In the genomic region with DNA sequence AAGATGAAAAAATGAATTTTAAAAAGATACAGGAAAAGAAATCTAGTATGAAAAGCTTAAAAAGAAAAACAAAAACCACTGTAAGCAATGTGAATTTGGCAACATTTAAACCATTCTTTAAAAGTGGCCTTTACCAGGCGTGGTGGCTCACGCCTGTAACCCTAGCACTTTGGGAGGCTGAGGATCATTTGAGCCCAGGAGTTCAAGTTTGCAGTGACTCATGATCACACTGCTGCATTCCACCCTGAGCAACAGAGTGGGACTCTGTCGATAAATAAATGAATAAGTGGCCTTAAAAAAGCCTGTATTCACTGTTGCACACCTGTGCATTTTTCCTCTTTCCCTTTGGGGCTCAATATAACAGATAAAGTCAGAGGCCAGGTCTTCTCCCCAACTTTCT, we compare ENCODE assay signal across 24 cellular contexts.
DNase-seq lines count a peak whose midpoint lies in the region; ATAC-seq, FAIRE-seq and TF ChIP-seq lines count a peak whose summit lies in the region.
"Had no signal": no experiment of that assay in that cellular context is flagged by ENCODE, and none has a peak within 500 bp of the region (broad histone marks: within the 10 kb centered on the region; RNA-seq: fewer than 3 reads in every experiment).

No MANE protein-coding gene starts in this region.

- no peak overlapping the region for H3K4me3 ChIP-seq in OCI-LY1 (ENCODE audit: low read depth, low read length, poor library complexity, severe bottlenecking)
- no peak overlapping the region for H3K4me3 ChIP-seq in small intestine (ENCODE audit: low read depth in 1 of 2, low read length in 2 of 2)
- H3K4me3 ChIP-seq: spleen, suprapubic skin had no signal

- no peak for DNase-seq in CD4-positive, alpha-beta T cell
- DNase-seq in renal cortical epithelial cell (ENCODE audit: low read depth) (peak; percentile 31), ACHN (no peak), NCI-H2107 treated with DMSO at 0.1 percent for 48 hours (lab: John Stamatoyannopoulos, UW; ENCODE audit: unreplicated experiment) (no peak), small intestine (no peak)
- DNase-seq: anterior cingulate cortex, C1 segment of cervical spinal cord, DND-41, NCI-H1417 treated with DMSO at 0.1 percent for 48 hours, NCI-H2081, NCI-H226, NCI-H774, occipital lobe, retina, SK-N-SH, spleen had no signal

- H3K4me1 ChIP-seq in OCI-LY1 (ENCODE audit: insufficient read depth, low read length, severe bottlenecking) (peaks cover 46% of the 10 kb centered on the region), small intestine (ENCODE audit: control insufficient read depth in 2 of 2, insufficient read depth in 1 of 2, low read depth in 1 of 2, low read length in 1 of 2) (peaks cover 9 to 13% of the 10 kb centered on the region in 2 donors)

- no peaks in the 10 kb centered on the region for H3K27me3 Mint-ChIP-seq in CD4-positive, alpha-beta T cell
- H3K27me3 Mint-ChIP-seq: activated CD4-positive, alpha-beta T cell treated with anti-CD3 and anti-CD28 coated beads for 36 hours had no signal

- in situ Hi-C loops in ACHN (cut with HindIII; ENCODE audit: low pct_ligation_motif_present, low pct_unique_long_range_greater_than_20kb, low sequenced_read_pairs), result no loop called here

- 90 to 95% (median 95%) methylated on average over 3 of the region's 3 CpGs for WGBS in small intestine, 3 donors

- no peak for ATAC-seq in CD4-positive, alpha-beta T cell (ENCODE audit: poor library complexity)
- ATAC-seq in HG03521 (IDR thresholded peaks at IDR 0.05; ENCODE audit: unreplicated experiment), result no peak

- intact Hi-C loops in CD4-positive, alpha-beta T cell (cut with DNase I, micrococcal nuclease), result no loop called here

- H3K27ac Mint-ChIP-seq in CD4-positive, alpha-beta T cell, result peak overlapping the region; percentile 35
- H3K27ac Mint-ChIP-seq: activated CD4-positive, alpha-beta T cell treated with anti-CD3 and anti-CD28 coated beads for 36 hours had no signal

- FAIRE-seq in small intestine (lab: Jason Lieb, UNC), result no peak
- FAIRE-seq: endometrium had no signal

- H2AFZ ChIP-seq in OCI-LY1 (ENCODE audit: low read length), result no peak overlapping the region

- H3K36me3 ChIP-seq in OCI-LY1 (ENCODE audit: insufficient read depth, low read length), result no peaks in the 10 kb centered on the region
- no peaks in the 10 kb centered on the region for H3K36me3 ChIP-seq in small intestine (ENCODE audit: control insufficient read depth in 2 of 2, insufficient read depth in 2 of 2, low read length in 2 of 2)
- H3K36me3 ChIP-seq: spleen, suprapubic skin had no signal

- H3K4me1 Mint-ChIP-seq in CD4-positive, alpha-beta T cell (ENCODE audit: low read depth), result peaks cover 41% of the 10 kb centered on the region

- peaks cover 7% of the 10 kb centered on the region for H3K36me3 Mint-ChIP-seq in CD4-positive, alpha-beta T cell (ENCODE audit: low read depth)

- peaks cover 67% of the 10 kb centered on the region for H3K79me2 ChIP-seq in OCI-LY1 (ENCODE audit: insufficient read depth, low read length)

- H3K9me2 ChIP-seq in OCI-LY1 (ENCODE audit: low read depth, low read length), result no peaks in the 10 kb centered on the region
- H3K9me2 ChIP-seq: SK-N-SH had no signal

- peak overlapping the region; percentile 7 for H3K4me3 Mint-ChIP-seq in CD4-positive, alpha-beta T cell
- H3K4me3 Mint-ChIP-seq: activated CD4-positive, alpha-beta T cell treated with anti-CD3 and anti-CD28 coated beads for 36 hours; activated T-cell treated with anti-CD3 and anti-CD28 coated beads, Interleukin-2, amount 50 U/mL, for 4 hours had no signal

- H3K27me3 ChIP-seq in CD4-positive, alpha-beta T cell (ENCODE audit: control insufficient read depth, insufficient read depth, low read length), result no peaks in the 10 kb centered on the region
- H3K27me3 ChIP-seq in OCI-LY1 (ENCODE audit: insufficient read depth, low read length) (no peaks in the 10 kb centered on the region), small intestine (ENCODE audit: control insufficient read depth in 2 of 2, insufficient read depth in 2 of 2, low read length in 2 of 2) (no peaks in the 10 kb centered on the region)
- H3K27me3 ChIP-seq: spleen, suprapubic skin had no signal

- H3K9me3 ChIP-seq in CD4-positive, alpha-beta T cell (ENCODE audit: control insufficient read depth, low read length), result no peaks in the 10 kb centered on the region
- H3K9me3 ChIP-seq in OCI-LY1 (ENCODE audit: low read length) (no peaks in the 10 kb centered on the region), small intestine (ENCODE audit: control insufficient read depth, low read depth) (no peaks in the 10 kb centered on the region)
- H3K9me3 ChIP-seq: SK-N-SH, spleen, suprapubic skin had no signal

- no peaks in the 10 kb centered on the region for H3F3A ChIP-seq in OCI-LY1 (ENCODE audit: insufficient read depth, low read length)

- H3K9ac ChIP-seq in OCI-LY1 (ENCODE audit: low read length), result no peak overlapping the region
- H3K9ac ChIP-seq: KMS-11, SK-N-SH had no signal

- no peaks in the 10 kb centered on the region for H4K20me1 ChIP-seq in OCI-LY1 (ENCODE audit: insufficient read depth, low read length)

- POLR2A ChIA-PET in CD4-positive, alpha-beta T cell (lab: Charles Lee), result no interaction called here

- no peaks in the 10 kb centered on the region for H3K9me3 Mint-ChIP-seq in CD4-positive, alpha-beta T cell
- H3K9me3 Mint-ChIP-seq: activated T-cell treated with anti-CD3 and anti-CD28 coated beads, Interleukin-2, amount 50 U/mL, for 4 hours had no signal

- no peak for TF ChIP-seq CTCF in CD4-positive, alpha-beta T cell (IDR thresholded peaks at IDR 0.05)
- no peak for TF ChIP-seq CTCF in OCI-LY1 (IDR thresholded peaks at IDR 0.05; ENCODE audit: low read length)

- H3K4me2 ChIP-seq in OCI-LY1 (ENCODE audit: low read length), result no peak overlapping the region
- H3K4me2 ChIP-seq: KMS-11, SK-N-SH had no signal

- CTCF ChIA-PET in CD4-positive, alpha-beta T cell (lab: Charles Lee), result interaction anchor here (0.8 kb wide), 1 partner anchor 14 kb away, joined by 3 read pairs; no protein-coding TSS in a partner anchor

- no peak overlapping the region for H3K27ac ChIP-seq in CD4-positive, alpha-beta T cell (ENCODE audit: low read depth, low read length)
- peak overlapping the region; percentile 9 for H3K27ac ChIP-seq in OCI-LY1 (ENCODE audit: low read depth, low read length, poor library complexity, severe bottlenecking)
- peak overlapping the region; percentile 31 for H3K27ac ChIP-seq in cingulate gyrus (ENCODE audit: low read depth, low read length)
- no peak overlapping the region for H3K27ac ChIP-seq in small intestine (ENCODE audit: low read depth in 1 of 2, low read length in 1 of 2)
- H3K27ac ChIP-seq: KMS-11, spleen, suprapubic skin had no signal

Comparison
In these comparisons a context has a peak if more than half of its experiments do, and no peak if none do; other contexts are left out.
1. H3K27ac ChIP-seq: peak in OCI-LY1 (single experiment) and cingulate gyrus (single experiment); none in CD4-positive, alpha-beta T cell (single experiment) and small intestine (0 of 2).